8 cellular contexts compared by ENCODE assay signal in genomic region chr6:13327691-13328075, GRCh38. TPM values are rescaled to one million over a fixed set of nuclear protein-coding genes. Genes with fewer than 3 reads are reported as not detected.
A peak's percentile ranks its signal among the peaks of the same experiment; 100 is the strongest.
DNase-seq lines count a peak whose midpoint lies in the region; ATAC-seq and FAIRE-seq lines count a peak whose summit lies in the region.

No MANE protein-coding gene starts in this region.

- DNase-seq in A172 (ENCODE audit: low spot score), result peak; percentile 31
- peak; percentile 28 for DNase-seq in UCSD-AML1 (lab: John Stamatoyannopoulos, UW; ENCODE audit: unreplicated experiment)
- no peak for DNase-seq in right cardiac atrium
- no peak for DNase-seq in small intestine
- DNase-seq in GM19240 (ENCODE audit: insufficient read length, low spot score), result no peak
- DNase-seq in activated effector memory CD4-positive, alpha-beta T cell treated with Interleukin-2 at 50 U/mL for 16 hours, result no peak

- no peaks in the 10 kb centered on the region for H3K27me3 ChIP-seq in right cardiac atrium (ENCODE audit: control insufficient read depth, insufficient read depth)
- H3K27me3 ChIP-seq in small intestine (ENCODE audit: control insufficient read depth in 2 of 2, insufficient read depth in 2 of 2, low read length in 2 of 2), result no peaks in the 10 kb centered on the region

- peak overlapping the region; percentile 77 for H3K27ac ChIP-seq in right cardiac atrium (ENCODE audit: low read length)
- H3K27ac ChIP-seq in small intestine (ENCODE audit: low read depth in 1 of 2, low read length in 1 of 2), result peak overlapping the region; percentile 91 to 98

- H3K4me1 ChIP-seq in right cardiac atrium (ENCODE audit: control insufficient read depth, insufficient read depth, low read length), result no peaks in the 10 kb centered on the region
- H3K4me1 ChIP-seq in small intestine (ENCODE audit: control insufficient read depth in 2 of 2, insufficient read depth in 1 of 2, low read depth in 1 of 2, low read length in 1 of 2), result peaks cover 0 to 3% of the 10 kb centered on the region in 2 donors

- ATAC-seq in GM21447 (IDR thresholded peaks at IDR 0.05; ENCODE audit: unreplicated experiment) (peak; percentile 14), right cardiac atrium (peak in 1 of 2 donors; percentile 2), HG03039 (IDR thresholded peaks at IDR 0.05; ENCODE audit: unreplicated experiment) (no peak)

- FAIRE-seq in small intestine (lab: Jason Lieb, UNC), result no peak

- H3K4me3 ChIP-seq in right cardiac atrium (ENCODE audit: low read length), result peak overlapping the region; percentile 67
- peak overlapping the region; percentile 74 to 92 for H3K4me3 ChIP-seq in small intestine (ENCODE audit: low read depth in 1 of 2, low read length in 2 of 2)

- H3K9me3 ChIP-seq in right cardiac atrium (ENCODE audit: control insufficient read depth, low read length) (no peaks in the 10 kb centered on the region), small intestine (ENCODE audit: control insufficient read depth, low read depth) (no peaks in the 10 kb centered on the region)

- under 1% methylated on average over 10 of the region's 10 CpGs for WGBS in right cardiac atrium
- WGBS in small intestine, 3 donors, result 0 to 1% (median 0%) methylated on average over 10 of the region's 10 CpGs

- intact Hi-C loops in right cardiac atrium (cut with DNase I), result loop anchor here in 1 of 4 donors (10.0 kb wide), 1 partner anchor 413 kb away; no protein-coding TSS in a partner anchor

- peaks cover 5 to 6% of the 10 kb centered on the region in 2 donors for H3K36me3 ChIP-seq in small intestine (ENCODE audit: control insufficient read depth in 2 of 2, insufficient read depth in 2 of 2, low read length in 2 of 2)

RNA-seq across cellular contexts. Expression of gene TBC1D7, which starts 0.7 kb away (rescaled TPM):
- 29.7 and 52.5 TPM in 2 replicates for total RNA-seq in A172 (2014; rRNA removed; shearing (Covaris generic))
- 10 to 100 TPM; 21.0 to 41.8 (median 24.2) TPM for total RNA-seq in right cardiac atrium
- polyA plus RNA-seq in right cardiac atrium, result 31.8 TPM
- 10 to 100 TPM; 10.7 to 23.5 (median 13.2) TPM for polyA plus RNA-seq in small intestine

Comparison
In these comparisons a context has a peak if more than half of its experiments do, and no peak if none do; other contexts are left out.
1. DNase-seq: peak in A172 (single experiment) and UCSD-AML1 (single experiment); none in right cardiac atrium (0 of 3), small intestine (single experiment), GM19240 (single experiment) and activated effector memory CD4-positive, alpha-beta T cell treated with Interleukin-2 at 50 U/mL for 16 hours (single experiment).